Comparison of ENCODE assay signal across 9 cellular contexts in genomic region chr1:21346304-21347071, GRCh38. TPM values are rescaled to one million over a fixed set of nuclear protein-coding genes. Genes with fewer than 3 reads are reported as not detected.
DNase-seq lines count a peak whose midpoint lies in the region; ATAC-seq and TF ChIP-seq lines count a peak whose summit lies in the region.
"Had no signal": no experiment of that assay in that cellular context is flagged by ENCODE, and none has a peak within 500 bp of the region (broad histone marks: within the 10 kb centered on the region; RNA-seq: fewer than 3 reads in every experiment).

No MANE protein-coding gene starts in this region.

- H4K20me1 ChIP-seq in PC-3 (ENCODE audit: low read length): peaks cover 28% of the 10 kb centered on the region; the same call in 1 of the 2 replicates

- peak overlapping the region; percentile 77 for H2AFZ ChIP-seq in PC-3 (ENCODE audit: low read length)

- H3K27me3 ChIP-seq in PC-3 (ENCODE audit: low read length): no peaks in the 10 kb centered on the region
- H3K27me3 ChIP-seq in gastrocnemius medialis: no peaks in the 10 kb centered on the region

- H3K79me2 ChIP-seq in PC-3 (ENCODE audit: low read length): peaks cover 44% of the 10 kb centered on the region

- intact Hi-C loops in PC-3 (cut with micrococcal nuclease) (loop anchor here (1.0 kb wide), 1 partner anchor 114 kb away; no protein-coding TSS in a partner anchor), gastrocnemius medialis (cut with DNase I; ENCODE audit: low total_unique reads) (loop anchor here (5.0 to 10.0 kb wide), 2 partner anchors 84 to 678 kb away; no protein-coding TSS in a partner anchor)

- peaks cover 20% of the 10 kb centered on the region for H3K4me1 Mint-ChIP-seq in type B pancreatic cell (ENCODE audit: unreplicated experiment)

- no peak overlapping the region for H3K4me3 Mint-ChIP-seq in type B pancreatic cell
- H3K4me3 Mint-ChIP-seq: neural crest cell had no signal

- peaks cover 5% of the 10 kb centered on the region for H3K27me3 Mint-ChIP-seq in type B pancreatic cell

- TF ChIP-seq CTCF in PC-3 (conservative IDR thresholded peaks at IDR 0.05; ENCODE audit: low read depth, low read length) (no peak), fibroblast of the aortic adventitia (IDR thresholded peaks at IDR 0.05; ENCODE audit: insufficient read depth, low read length) (no peak), gastrocnemius medialis (IDR thresholded peaks at IDR 0.05 in 4 of 5, conservative IDR thresholded peaks at IDR 0.05 in 1 of 5) (no peak), type B pancreatic cell (conservative IDR thresholded peaks at IDR 0.05) (no peak)

- no peak overlapping the region for H3K27ac Mint-ChIP-seq in type B pancreatic cell

- H3K27ac ChIP-seq in PC-3 (ENCODE audit: low read length) (no peak overlapping the region), gastrocnemius medialis (peak overlapping the region in 2 of 4 donors; percentile 72 to 89)

- peak overlapping the region; percentile 57 for H3K4me3 ChIP-seq in GM08714 (ENCODE audit: low read length)
- peak overlapping the region; percentile 96 for H3K4me3 ChIP-seq in PC-3 (ENCODE audit: low read length)
- peak overlapping the region; percentile 82 for H3K4me3 ChIP-seq in fibroblast of the aortic adventitia (ENCODE audit: low read depth, low read length)
- peak overlapping the region; percentile 71 to 97 (median 77) for H3K4me3 ChIP-seq in gastrocnemius medialis

- H3K9me2 ChIP-seq in PC-3 (replicated peaks; ENCODE audit: low read length): no peaks in the 10 kb centered on the region

- H3K36me3 Mint-ChIP-seq in type B pancreatic cell: no peaks in the 10 kb centered on the region

- no peaks in the 10 kb centered on the region for H3K9me3 Mint-ChIP-seq in type B pancreatic cell
- H3K9me3 Mint-ChIP-seq: neural crest cell had no signal

- TSS peak; percentile 39 for BruUV-seq in PC-3 (replicated peaks; lab: Mats Ljungman, UMichigan)

- no peaks in the 10 kb centered on the region for H3K36me3 ChIP-seq in PC-3 (ENCODE audit: low read depth, low read length)
- H3K36me3 ChIP-seq in gastrocnemius medialis: no peaks in the 10 kb centered on the region

- TF ChIP-seq POLR2A in gastrocnemius medialis (IDR thresholded peaks at IDR 0.05): no peak

- H3F3A ChIP-seq in PC-3 (ENCODE audit: low read length, unreplicated experiment): no peaks in the 10 kb centered on the region

- ATAC-seq in PC-3 (no peak), gastrocnemius medialis (no peak), GM21360 (IDR thresholded peaks at IDR 0.05; ENCODE audit: unreplicated experiment) (no peak), HG03135 (IDR thresholded peaks at IDR 0.05; ENCODE audit: unreplicated experiment) (no peak)

- H3K4me2 ChIP-seq in PC-3 (ENCODE audit: low read length): peak overlapping the region; percentile 96

- in situ Hi-C loops in gastrocnemius medialis (cut with MboI; ENCODE audit: low sequenced_read_pairs in 4 of 4): no loop called here

- H3K4me1 ChIP-seq in PC-3 (ENCODE audit: insufficient read depth, low read length) (peaks cover 31% of the 10 kb centered on the region), gastrocnemius medialis (peaks cover 0 to 5% of the 10 kb centered on the region in 2 donors)

- POLR2A ChIA-PET in PC-3 (lab: Charles Lee; ENCODE audit: unreplicated experiment): no interaction called here

- H3K9me3 ChIP-seq in PC-3 (ENCODE audit: low read length) (no peaks in the 10 kb centered on the region), gastrocnemius medialis (no peaks in the 10 kb centered on the region)

- H3K9ac ChIP-seq in PC-3 (ENCODE audit: low read length): peak overlapping the region; percentile 81

- DNase-seq in PC-3 (no peak), fibroblast of the aortic adventitia (ENCODE audit: low read depth) (no peak), gastrocnemius medialis (no peak), middle frontal gyrus (ENCODE audit: extremely low spot score, low spot score) (no peak), type B pancreatic cell (ENCODE audit: extremely low spot score, unreplicated experiment) (no peak)

- CTCF ChIA-PET in PC-3 (lab: Charles Lee): no interaction called here

RNA-seq across cellular contexts. Expression of gene ECE1, which starts 56.2 kb away (rescaled TPM):
- total RNA-seq in PC-3 (2014; rRNA removed): 86.8 and 110 TPM in 2 replicates
- total RNA-seq in fibroblast of the aortic adventitia (ENCODE audit: low replicate concordance): 30.7 and 90.4 TPM in 2 replicates
- total RNA-seq in gastrocnemius medialis: 10 to 100 TPM; 17.1 to 39.9 (median 26.7) TPM
- total RNA-seq in type B pancreatic cell (ENCODE audit: low replicate concordance): 37.2 and 49.8 TPM in 2 replicates
